8 cellular contexts compared by ENCODE assay signal in the genomic region with DNA sequence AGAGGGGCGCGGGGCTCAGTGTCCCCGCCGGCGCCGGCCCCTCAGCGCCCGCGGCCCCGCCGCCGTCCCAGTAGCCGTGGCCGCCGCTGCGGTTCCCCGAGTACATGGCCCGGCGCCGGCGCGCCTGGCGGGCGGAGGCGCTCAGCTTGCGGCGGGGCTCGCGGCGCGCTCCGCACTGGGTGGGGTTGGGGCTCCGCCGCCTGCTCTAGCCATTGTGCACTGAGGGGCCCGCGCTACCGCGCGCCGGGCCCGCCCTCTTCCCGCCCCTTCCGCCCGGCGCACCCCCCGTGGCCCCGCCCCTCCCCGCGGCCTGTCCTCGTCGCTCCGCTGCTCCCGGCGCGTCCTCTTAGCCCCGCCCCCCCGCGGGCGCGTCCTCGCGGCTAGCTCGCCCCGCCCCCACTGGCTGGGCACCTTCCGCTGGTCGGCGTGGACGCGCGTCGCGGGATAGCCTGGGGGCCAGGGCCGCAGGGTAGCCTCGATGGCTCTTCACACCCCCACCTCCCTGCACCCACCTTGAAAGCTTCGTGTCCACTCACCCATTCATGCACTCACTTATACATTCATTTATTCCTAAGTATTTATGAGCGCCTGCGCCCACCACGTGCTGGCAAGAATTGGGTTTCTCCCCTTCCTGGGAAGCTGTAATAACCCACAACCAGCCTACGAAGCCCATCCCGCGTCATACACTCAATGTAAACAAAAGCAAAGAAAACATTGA. TPM values are rescaled to one million over a fixed set of nuclear protein-coding genes. Genes with fewer than 3 reads are reported as not detected.
DNase-seq lines count a peak whose midpoint lies in the region; ATAC-seq and TF ChIP-seq lines count a peak whose summit lies in the region.

A gene with protein sequence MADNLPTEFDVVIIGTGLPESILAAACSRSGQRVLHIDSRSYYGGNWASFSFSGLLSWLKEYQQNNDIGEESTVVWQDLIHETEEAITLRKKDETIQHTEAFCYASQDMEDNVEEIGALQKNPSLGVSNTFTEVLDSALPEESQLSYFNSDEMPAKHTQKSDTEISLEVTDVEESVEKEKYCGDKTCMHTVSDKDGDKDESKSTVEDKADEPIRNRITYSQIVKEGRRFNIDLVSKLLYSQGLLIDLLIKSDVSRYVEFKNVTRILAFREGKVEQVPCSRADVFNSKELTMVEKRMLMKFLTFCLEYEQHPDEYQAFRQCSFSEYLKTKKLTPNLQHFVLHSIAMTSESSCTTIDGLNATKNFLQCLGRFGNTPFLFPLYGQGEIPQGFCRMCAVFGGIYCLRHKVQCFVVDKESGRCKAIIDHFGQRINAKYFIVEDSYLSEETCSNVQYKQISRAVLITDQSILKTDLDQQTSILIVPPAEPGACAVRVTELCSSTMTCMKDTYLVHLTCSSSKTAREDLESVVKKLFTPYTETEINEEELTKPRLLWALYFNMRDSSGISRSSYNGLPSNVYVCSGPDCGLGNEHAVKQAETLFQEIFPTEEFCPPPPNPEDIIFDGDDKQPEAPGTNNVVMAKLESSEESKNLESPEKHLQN (minus strand): TSS at position 221 of the 718 bp plus-strand sequence. CDS start 4,603 bp downstream, outside the sequence.
A gene with protein sequence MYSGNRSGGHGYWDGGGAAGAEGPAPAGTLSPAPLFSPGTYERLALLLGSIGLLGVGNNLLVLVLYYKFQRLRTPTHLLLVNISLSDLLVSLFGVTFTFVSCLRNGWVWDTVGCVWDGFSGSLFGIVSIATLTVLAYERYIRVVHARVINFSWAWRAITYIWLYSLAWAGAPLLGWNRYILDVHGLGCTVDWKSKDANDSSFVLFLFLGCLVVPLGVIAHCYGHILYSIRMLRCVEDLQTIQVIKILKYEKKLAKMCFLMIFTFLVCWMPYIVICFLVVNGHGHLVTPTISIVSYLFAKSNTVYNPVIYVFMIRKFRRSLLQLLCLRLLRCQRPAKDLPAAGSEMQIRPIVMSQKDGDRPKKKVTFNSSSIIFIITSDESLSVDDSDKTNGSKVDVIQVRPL (minus strand): TSS at position 221 of the 718 bp plus-strand sequence. CDS start 115 bp downstream, at position 106.

- intact Hi-C loops in PC-3 (cut with micrococcal nuclease), result loop anchor here (2.0 kb wide), 1 partner anchor 122 kb away; no protein-coding TSS in a partner anchor

- H3K9ac ChIP-seq in PC-3 (ENCODE audit: low read length), result peak within 1 kb of the TSS; percentile 79

- POLR2A ChIA-PET in PC-3 (lab: Charles Lee; ENCODE audit: unreplicated experiment), result interaction anchor here (0.5 to 0.6 kb wide), 5 partner anchors 14 to 1647 kb away, joined by 3 to 22 read pairs (median 6); no protein-coding TSS in a partner anchor

- peak within 1 kb of the TSS; percentile 56 for H3K27ac ChIP-seq in PC-3 (ENCODE audit: low read length)
- H3K27ac ChIP-seq in muscle layer of duodenum (ENCODE audit: low read length), result peak within 1 kb of the TSS; percentile 46

- H3K9me3 ChIP-seq in PC-3 (ENCODE audit: low read length) (no peaks in the 10 kb centered on the region), muscle layer of duodenum (ENCODE audit: control insufficient read depth in 1 of 2, low read length in 2 of 2) (no peaks in the 10 kb centered on the region)

- peaks cover 47% of the 10 kb centered on the region for H3K4me1 ChIP-seq in PC-3 (ENCODE audit: insufficient read depth, low read length)
- H3K4me1 ChIP-seq in muscle layer of duodenum (ENCODE audit: control insufficient read depth in 1 of 2, insufficient read depth in 2 of 2, low read length in 2 of 2), result peaks cover 0 to 7% of the 10 kb centered on the region in 2 donors

- H3K36me3 Mint-ChIP-seq in IgD-negative memory B cell, result peaks cover 1% of the 10 kb centered on the region
- peaks cover 35% of the 10 kb centered on the region for H3K36me3 Mint-ChIP-seq in activated T-cell treated with anti-CD3 and anti-CD28 coated beads, Interleukin-2, amount 50 U/mL, for 24 hours (ENCODE audit: low read depth)

- H3F3A ChIP-seq in PC-3 (ENCODE audit: low read length, unreplicated experiment), result peaks cover 8% of the 10 kb centered on the region

- peaks cover 34% of the 10 kb centered on the region for H4K20me1 ChIP-seq in PC-3 (ENCODE audit: low read length)

- peak; percentile 54 for DNase-seq in DMS114 treated with DMSO at 0.1 percent for 48 hours (lab: John Stamatoyannopoulos, UW; ENCODE audit: unreplicated experiment)
- peak; percentile 98 for DNase-seq in PC-3
- peak; percentile 96 for DNase-seq in activated T-cell treated with anti-CD3 and anti-CD28 coated beads, Interleukin-2, amount 50 U/mL, for 24 hours
- peak; percentile 82 for DNase-seq in stimulated activated CD8-positive, alpha-beta memory T cell treated with anti-CD3 and anti-CD28 coated beads, Interleukin-7, amount 100 ng/mL, for 24 hours (ENCODE audit: low read depth)

- H3K9me2 ChIP-seq in PC-3 (replicated peaks; ENCODE audit: low read length), result no peaks in the 10 kb centered on the region

- no peak for TF ChIP-seq CTCF in PC-3 (conservative IDR thresholded peaks at IDR 0.05; ENCODE audit: low read depth, low read length)

- peak within 1 kb of the TSS; percentile 85 to 90 (median 88) for H3K27ac Mint-ChIP-seq in IgD-negative memory B cell
- H3K27ac Mint-ChIP-seq in activated T-cell treated with anti-CD3 and anti-CD28 coated beads, Interleukin-2, amount 50 U/mL, for 24 hours, result peak within 1 kb of the TSS; percentile 89

- H3K36me3 ChIP-seq in PC-3 (ENCODE audit: low read depth, low read length) (peaks cover 12% of the 10 kb centered on the region), muscle layer of duodenum (ENCODE audit: control insufficient read depth in 1 of 2, insufficient read depth in 2 of 2, low read length in 2 of 2) (peaks cover 0 to 2% of the 10 kb centered on the region in 2 donors)

- peaks cover 46% of the 10 kb centered on the region for H3K79me2 ChIP-seq in PC-3 (ENCODE audit: low read length)

- CTCF ChIA-PET in PC-3 (lab: Charles Lee), result interaction anchor here (0.6 to 1.7 kb wide), 6 partner anchors 29 to 1635 kb away, joined by 4 to 12 read pairs (median 5); no protein-coding TSS in a partner anchor

- no peaks in the 10 kb centered on the region for H3K27me3 Mint-ChIP-seq in IgD-negative memory B cell
- no peaks in the 10 kb centered on the region for H3K27me3 Mint-ChIP-seq in activated T-cell treated with anti-CD3 and anti-CD28 coated beads, Interleukin-2, amount 50 U/mL, for 24 hours

- H3K9me3 Mint-ChIP-seq in IgD-negative memory B cell, result peaks cover 0 to 7% (median 0%) of the 10 kb centered on the region in 3 donors
- peaks cover 9% of the 10 kb centered on the region for H3K9me3 Mint-ChIP-seq in activated T-cell treated with anti-CD3 and anti-CD28 coated beads, Interleukin-2, amount 50 U/mL, for 24 hours

- H3K4me2 ChIP-seq in PC-3 (ENCODE audit: low read length), result peak within 1 kb of the TSS; percentile 88

- H3K4me1 Mint-ChIP-seq in IgD-negative memory B cell, result peaks cover 28 to 46% (median 46%) of the 10 kb centered on the region in 3 donors
- peaks cover 50% of the 10 kb centered on the region for H3K4me1 Mint-ChIP-seq in activated T-cell treated with anti-CD3 and anti-CD28 coated beads, Interleukin-2, amount 50 U/mL, for 24 hours (ENCODE audit: low read depth)

- peak; percentile 88 for ATAC-seq in GM21529 (IDR thresholded peaks at IDR 0.05; ENCODE audit: unreplicated experiment)
- ATAC-seq in PC-3, result peak; percentile 90
- ATAC-seq in esophagus mucosa, result peak; percentile 97

- H3K27me3 ChIP-seq in PC-3 (ENCODE audit: low read length) (no peaks in the 10 kb centered on the region), muscle layer of duodenum (ENCODE audit: low read depth, low read length) (no peaks in the 10 kb centered on the region)

- no TSS peak for BruUV-seq in PC-3 (replicated peaks; lab: Mats Ljungman, UMichigan)

- peak within 1 kb of the TSS; percentile 77 for H3K4me3 ChIP-seq in PC-3 (ENCODE audit: low read length)
- peak within 1 kb of the TSS; percentile 84 to 85 for H3K4me3 ChIP-seq in muscle layer of duodenum (ENCODE audit: low read depth in 1 of 2, low read length in 2 of 2)

- H3K4me3 Mint-ChIP-seq in IgD-negative memory B cell, result peak within 1 kb of the TSS; percentile 88 to 96 (median 94)
- peak within 1 kb of the TSS; percentile 88 for H3K4me3 Mint-ChIP-seq in activated T-cell treated with anti-CD3 and anti-CD28 coated beads, Interleukin-2, amount 50 U/mL, for 24 hours

- peak within 1 kb of the TSS; percentile 75 for H2AFZ ChIP-seq in PC-3 (ENCODE audit: low read length)

RNA-seq across cellular contexts. Expression of the first gene that starts in this region (rescaled TPM):
- 5.3 TPM for polyA plus RNA-seq in IgD-negative memory B cell
- 54.5 and 68.6 TPM in 2 replicates for total RNA-seq in PC-3 (2014; rRNA removed)
- total RNA-seq in esophagus mucosa, result 4.1 TPM

RNA-seq across cellular contexts. Expression of the second gene that starts in this region (rescaled TPM):
- polyA plus RNA-seq in IgD-negative memory B cell, result 76.7 TPM
- total RNA-seq in PC-3 (2014; rRNA removed), result 44.8 and 45.5 TPM in 2 replicates
- 11.0 TPM for total RNA-seq in esophagus mucosa

Comparison
In these comparisons a context has a peak if more than half of its experiments do, and no peak if none do; other contexts are left out.
1. Peak in every context shown above with its lines: DNase-seq, ATAC-seq, H3K4me3 ChIP-seq and H3K27ac ChIP-seq.
2. RNA of the first gene that starts in this region (total RNA-seq): 54.5 to 68.6 TPM in PC-3; 4.1 TPM in esophagus mucosa (single experiment); every median in the first group is over 10 times any median in the second.